In the genomic region with DNA sequence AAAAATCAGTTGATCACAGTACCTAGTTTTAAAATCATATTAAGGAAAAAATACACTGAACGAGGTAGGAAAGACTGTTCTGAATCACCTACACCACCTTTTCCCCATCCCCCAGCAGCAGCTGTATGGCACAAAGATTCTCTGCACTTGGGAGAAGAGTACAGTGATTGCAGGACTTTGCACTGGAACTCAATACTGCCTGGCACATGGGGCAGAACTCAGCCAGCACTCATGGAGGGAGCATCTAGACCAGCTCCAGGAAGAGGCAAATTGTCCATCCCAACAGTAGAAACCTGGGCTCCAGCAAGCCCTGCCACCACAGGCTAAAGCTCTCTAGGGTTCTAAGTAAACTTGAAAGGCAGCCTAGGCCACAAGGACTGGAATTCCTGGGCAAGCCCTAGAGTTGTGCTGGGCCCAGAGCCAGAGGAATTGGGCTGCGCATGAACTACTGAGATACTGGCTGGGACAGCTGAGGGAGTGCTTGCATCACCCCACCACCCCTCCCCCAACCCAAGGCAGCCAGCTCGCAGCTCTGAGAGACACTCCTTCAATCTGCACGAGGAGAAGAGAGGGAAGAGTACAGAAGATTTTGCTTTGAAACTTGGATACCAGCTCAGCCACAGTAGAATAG, we compare ENCODE assay signal across 13 cellular contexts.
DNase-seq lines count a peak whose midpoint lies in the region; TF ChIP-seq lines count a peak whose summit lies in the region.
"Had no signal": no experiment of that assay in that cellular context is flagged by ENCODE, and none has a peak within 500 bp of the region (broad histone marks: within the 10 kb centered on the region; RNA-seq: fewer than 3 reads in every experiment).

No MANE protein-coding gene starts in this region.

- H2AFZ ChIP-seq in hepatocyte (no peak overlapping the region), neural progenitor cell (replicated peaks) (no peak overlapping the region)

- H3K4me1 Mint-ChIP-seq in neural progenitor cell, result no peaks in the 10 kb centered on the region

- TF ChIP-seq CTCF in cardiac fibroblast (IDR thresholded peaks at IDR 0.05; ENCODE audit: low read depth, low read length) (no peak), hepatocyte (IDR thresholded peaks at IDR 0.05; ENCODE audit: poor library complexity) (no peak), neural progenitor cell (IDR thresholded peaks at IDR 0.05) (no peak)

- H3K27ac Mint-ChIP-seq in neural progenitor cell, result no peak overlapping the region
- H3K27ac Mint-ChIP-seq: activated T-cell treated with anti-CD3 and anti-CD28 coated beads, Interleukin-2, amount 50 U/mL, for 24 hours had no signal

- H3K9me3 ChIP-seq in hepatocyte (ENCODE audit: low read depth), result no peaks in the 10 kb centered on the region
- no peaks in the 10 kb centered on the region for H3K9me3 ChIP-seq in neural progenitor cell (ENCODE audit: low read depth)

- H4K20me1 ChIP-seq in hepatocyte (ENCODE audit: insufficient read depth, poor library complexity, severe bottlenecking), result no peaks in the 10 kb centered on the region
- no peaks in the 10 kb centered on the region for H4K20me1 ChIP-seq in neural progenitor cell (ENCODE audit: low read depth)

- H3K9ac ChIP-seq in neural progenitor cell, result no peak overlapping the region

- H3K4me3 ChIP-seq in cardiac fibroblast (replicated peaks in 1 of 2; ENCODE audit: low read depth in 2 of 2, low read length in 2 of 2) (no peak overlapping the region), hepatocyte (no peak overlapping the region), neural progenitor cell (no peak overlapping the region)

- no peaks in the 10 kb centered on the region for H3F3A ChIP-seq in neural progenitor cell (ENCODE audit: low read depth)

- H3K4me1 ChIP-seq in hepatocyte (ENCODE audit: insufficient read depth) (no peaks in the 10 kb centered on the region), neural progenitor cell (no peaks in the 10 kb centered on the region)

- intact Hi-C loops in posterior vena cava (cut with DNase I), result no loop called here

- H3K9me3 Mint-ChIP-seq in neural progenitor cell, result peaks cover 14% of the 10 kb centered on the region

- no peak overlapping the region for H3K4me2 ChIP-seq in hepatocyte
- H3K4me2 ChIP-seq in neural progenitor cell, result no peak overlapping the region

- H3K36me3 ChIP-seq in hepatocyte (replicated peaks; ENCODE audit: insufficient read depth, low read depth) (no peaks in the 10 kb centered on the region), neural progenitor cell (no peaks in the 10 kb centered on the region)

- no peaks in the 10 kb centered on the region for H3K36me3 Mint-ChIP-seq in neural progenitor cell

- H3K79me2 ChIP-seq in hepatocyte (no peaks in the 10 kb centered on the region), neural progenitor cell (ENCODE audit: low read depth) (no peaks in the 10 kb centered on the region)

- WGBS in hepatocyte (ENCODE audit: low lambda C conversion rate, missing lambda C conversion rate), result 74% methylated on average over 4 of the region's 4 CpGs

- no peak overlapping the region for H3K27ac ChIP-seq in hepatocyte
- no peak overlapping the region for H3K27ac ChIP-seq in neural progenitor cell

- H3K4me3 Mint-ChIP-seq in neural progenitor cell, result no peak overlapping the region
- H3K4me3 Mint-ChIP-seq: activated T-cell treated with anti-CD3 and anti-CD28 coated beads, Interleukin-2, amount 50 U/mL, for 24 hours had no signal

- H3K27me3 ChIP-seq in hepatocyte (no peaks in the 10 kb centered on the region), neural progenitor cell (no peaks in the 10 kb centered on the region)

- peak; percentile 47 for DNase-seq in HS-27A (ENCODE audit: low read depth)
- DNase-seq in cardiac fibroblast (ENCODE audit: low read depth in 2 of 2), result peak; percentile 19 to 56
- peak; percentile 13 for DNase-seq in hepatocyte (ENCODE audit: low spot score)
- DNase-seq in posterior vena cava (ENCODE audit: low spot score), result peak; percentile 89
- no peak for DNase-seq in NCI-H2171 (lab: John Stamatoyannopoulos, UW)
- no peak for DNase-seq in DMS79 (lab: John Stamatoyannopoulos, UW)
- no peak for DNase-seq in DMS 273 (lab: John Stamatoyannopoulos, UW; ENCODE audit: unreplicated experiment)
- no peak for DNase-seq in neural progenitor cell (ENCODE audit: low spot score)
- DNase-seq: activated CD4-positive, CD25-positive, alpha-beta regulatory T cell treated with anti-CD3 and anti-CD28 coated beads, Interleukin-2, amount 50 U/mL, for 72 hours; activated T-cell treated with anti-CD3 and anti-CD28 coated beads, Interleukin-2, amount 50 U/mL, for 24 hours; effector CD8-positive, alpha-beta T cell; stimulated activated CD4-positive, alpha-beta T cell treated with anti-CD3 and anti-CD28 coated beads, Interleukin-4, amount 100 ng/mL, for 4 hours; stimulated activated naive CD4-positive, alpha-beta T cell had no signal

- no peaks in the 10 kb centered on the region for H3K9me2 ChIP-seq in hepatocyte (replicated peaks; ENCODE audit: insufficient read depth)

- H3K27me3 Mint-ChIP-seq in neural progenitor cell (ENCODE audit: insufficient read depth, low read depth), result no peaks in the 10 kb centered on the region
- H3K27me3 Mint-ChIP-seq: activated T-cell treated with anti-CD3 and anti-CD28 coated beads, Interleukin-2, amount 50 U/mL, for 24 hours had no signal

Comparison
In these comparisons a context has a peak if more than half of its experiments do, and no peak if none do; other contexts are left out.
1. DNase-seq: peak in HS-27A (single experiment), cardiac fibroblast (2 of 2), hepatocyte (single experiment) and posterior vena cava (single experiment); none in NCI-H2171 (single experiment), DMS79 (single experiment), DMS 273 (single experiment) and neural progenitor cell (single experiment).